In the genomic region with DNA sequence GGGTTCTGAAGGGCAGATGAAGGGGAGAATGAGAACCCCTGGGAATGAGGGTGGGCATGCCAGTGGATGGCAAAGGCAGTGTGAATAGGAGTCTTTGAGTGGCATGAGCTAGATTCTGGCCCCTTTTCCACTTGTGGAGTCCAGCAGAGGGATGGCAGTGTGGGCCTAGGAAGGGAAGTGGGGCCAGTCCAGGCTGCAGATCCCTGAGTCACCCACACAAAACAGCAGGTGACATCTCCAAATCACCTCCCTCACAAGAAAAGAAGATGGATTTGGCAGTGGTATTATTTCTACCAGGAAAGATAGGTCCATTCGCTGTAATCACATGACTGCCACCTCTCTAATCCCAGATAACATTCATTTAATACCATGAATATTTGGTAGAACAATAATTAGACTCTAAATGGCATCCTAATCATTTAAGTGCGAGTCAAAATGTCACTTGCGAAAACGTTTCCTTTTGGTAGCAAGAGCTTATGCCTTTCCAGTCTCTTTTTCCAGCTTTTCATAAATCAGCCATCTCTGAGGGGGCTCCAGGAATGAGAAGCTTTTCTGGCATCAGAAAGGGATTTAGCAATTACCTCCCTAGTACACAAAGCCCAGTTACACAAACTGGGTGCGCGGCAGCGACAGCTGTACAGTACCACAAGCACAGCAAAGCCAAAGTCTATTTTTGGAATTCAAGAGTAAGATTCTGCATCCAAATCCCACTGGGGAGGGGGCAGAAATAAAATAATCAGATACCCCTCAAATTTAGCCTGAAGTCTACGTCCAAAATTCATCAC, we compare ENCODE assay signal across 26 cellular contexts.
DNase-seq lines count a peak whose midpoint lies in the region; ATAC-seq and TF ChIP-seq lines count a peak whose summit lies in the region.
"Had no signal": no experiment of that assay in that cellular context is flagged by ENCODE, and none has a peak within 500 bp of the region (broad histone marks: within the 10 kb centered on the region; RNA-seq: fewer than 3 reads in every experiment).

No MANE protein-coding gene starts in this region.

- H3K27ac Mint-ChIP-seq in nephron (peak overlapping the region; percentile 45 to 83 (median 57)), mesothelial cell of epicardium (no peak overlapping the region)
- H3K27ac Mint-ChIP-seq: activated CD4-positive, alpha-beta T cell treated with anti-CD3 and anti-CD28 coated beads, Interleukin-2, amount 10 ng/mL, durations not matched to agents 24 days and 14 days; CD4-positive, CD25-positive, alpha-beta regulatory T cell; effector memory CD8-positive, alpha-beta T cell had no signal

- DNase-seq in Right ventricle myocardium inferior (ENCODE audit: missing footprints): peak; percentile 72
- DNase-seq in cardiac septum (ENCODE audit: low spot score): no peak
- peak in 1 of 5 donors; percentile 40 for DNase-seq in heart left ventricle
- DNase-seq in activated CD8-positive, alpha-beta memory T cell treated with anti-CD3 and anti-CD28 coated beads, Interleukin-2, amount 50 U/mL, for 48 hours: no peak
- no peak for DNase-seq in stimulated activated CD4-positive, alpha-beta T cell treated with anti-CD3 and anti-CD28 coated beads, Interleukin-12 subunit alpha, Interleukin-12 subunit beta, amount 100 ng/mL, for 4 hours
- no peak for DNase-seq in hepatic stellate cell (ENCODE audit: low spot score)
- DNase-seq in mesothelial cell of epicardium (ENCODE audit: low spot score in 2 of 2, unreplicated experiment in 2 of 2): no peak
- DNase-seq: activated CD4-positive, alpha-beta T cell treated with anti-CD3 and anti-CD28 coated beads, Interleukin-2, amount 10 ng/mL, durations not matched to agents 24 days and 14 days; activated naive CD4-positive, alpha-beta T cell; activated T-cell treated with anti-CD3 and anti-CD28 coated beads, Interleukin-2, amount 50 U/mL, for 4 hours; CD4-positive, CD25-positive, alpha-beta regulatory T cell; colonic mucosa; effector memory CD8-positive, alpha-beta T cell; foreskin keratinocyte; left lung; NCI-H146; NCI-H510A treated with DMSO at 0.1 percent for 48 hours; SHP77 treated with DMSO at 0.1 percent for 48 hours; stimulated activated CD4-positive, alpha-beta T cell treated with anti-CD3 and anti-CD28 coated beads, Interleukin-2, amount 100 ng/mL, for 24 hours; stomach; tibial artery had no signal

- H3K4me3 ChIP-seq in heart left ventricle: no peak overlapping the region
- H3K4me3 ChIP-seq: colonic mucosa, HAP-1, left lung, skin epidermis, stomach, tibial artery had no signal

- peak overlapping the region in 1 of 3 experiments; percentile 13 for H3K4me3 Mint-ChIP-seq in nephron
- H3K4me3 Mint-ChIP-seq in mesothelial cell of epicardium: no peak overlapping the region
- H3K4me3 Mint-ChIP-seq: activated CD4-positive, alpha-beta T cell treated with anti-CD3 and anti-CD28 coated beads, Interleukin-2, amount 10 ng/mL, durations not matched to agents 24 days and 14 days; activated T-cell treated with anti-CD3 and anti-CD28 coated beads, Interleukin-2, amount 50 U/mL, for 4 hours; CD4-positive, CD25-positive, alpha-beta regulatory T cell; effector memory CD8-positive, alpha-beta T cell had no signal

- 44 to 61% (median 47%) methylated on average over 8 of the region's 8 CpGs for WGBS in heart left ventricle, 4 donors

- TF ChIP-seq POLR2A in heart left ventricle (IDR thresholded peaks at IDR 0.05): no peak

- H3K27me3 ChIP-seq in heart left ventricle: no peaks in the 10 kb centered on the region
- H3K27me3 ChIP-seq: colonic mucosa, foreskin keratinocyte, left lung, stomach, tibial artery had no signal

- ATAC-seq in Right ventricle myocardium inferior (peak; percentile 54), heart left ventricle (peak in 3 of 4 donors; percentile 48 to 74 (median 62))
- ATAC-seq: activated T-cell treated with anti-CD3 and anti-CD28 coated beads, Interleukin-2, amount 50 U/mL, for 4 hours; effector memory CD8-positive, alpha-beta T cell; esophagus mucosa; foreskin keratinocyte; left lung had no signal

- peak overlapping the region in 9 of 12 donors; percentile 9 to 76 (median 52) for H3K27ac ChIP-seq in heart left ventricle
- H3K27ac ChIP-seq: colonic mucosa, foreskin keratinocyte, KMS-11, skin epidermis, stomach had no signal

- H3K36me3 ChIP-seq in heart left ventricle: peaks cover 0 to 9% (median 0%) of the 10 kb centered on the region in 9 donors
- H3K36me3 ChIP-seq: colonic mucosa, HAP-1, left lung, tibial artery had no signal

- H3K36me3 Mint-ChIP-seq in nephron (ENCODE audit: low read depth): peaks cover 29% of the 10 kb centered on the region
- H3K36me3 Mint-ChIP-seq in mesothelial cell of epicardium: peaks cover 26% of the 10 kb centered on the region

- H3K9me3 Mint-ChIP-seq in nephron: peaks cover 14% of the 10 kb centered on the region
- peaks cover 14% of the 10 kb centered on the region for H3K9me3 Mint-ChIP-seq in mesothelial cell of epicardium
- H3K9me3 Mint-ChIP-seq: activated CD4-positive, alpha-beta T cell treated with anti-CD3 and anti-CD28 coated beads, Interleukin-2, amount 10 ng/mL, durations not matched to agents 24 days and 14 days had no signal

- peaks cover 3% of the 10 kb centered on the region for H3K27me3 Mint-ChIP-seq in nephron (ENCODE audit: low read depth)
- H3K27me3 Mint-ChIP-seq in mesothelial cell of epicardium (ENCODE audit: low read depth): no peaks in the 10 kb centered on the region
- H3K27me3 Mint-ChIP-seq: CD4-positive, CD25-positive, alpha-beta regulatory T cell; effector memory CD8-positive, alpha-beta T cell had no signal

- TF ChIP-seq CTCF in heart left ventricle (IDR thresholded peaks at IDR 0.05) (no peak), nephron (IDR thresholded peaks at IDR 0.05; ENCODE audit: unreplicated experiment in 3 of 3) (no peak), mesothelial cell of epicardium (IDR thresholded peaks at IDR 0.05; ENCODE audit: unreplicated experiment) (no peak)

- intact Hi-C loops in Right ventricle myocardium inferior (cut with DNase I) (no loop called here), cardiac septum (cut with DNase I) (no loop called here), heart left ventricle (cut with DNase I) (no loop called here)

- peaks cover 0 to 43% (median 12%) of the 10 kb centered on the region in 12 donors for H3K4me1 ChIP-seq in heart left ventricle
- H3K4me1 ChIP-seq: foreskin keratinocyte, HAP-1 had no signal

- peaks cover 0 to 14% (median 0%) of the 10 kb centered on the region in 12 donors for H3K9me3 ChIP-seq in heart left ventricle
- H3K9me3 ChIP-seq: colonic mucosa, HAP-1, left lung, stomach, tibial artery had no signal

- H3K4me1 Mint-ChIP-seq in nephron: peaks cover 49% of the 10 kb centered on the region
- no peaks in the 10 kb centered on the region for H3K4me1 Mint-ChIP-seq in mesothelial cell of epicardium
